32 cellular contexts compared by ENCODE assay signal in genomic region chr11:3707176-3707575, GRCh38. TPM values are rescaled to one million over a fixed set of nuclear protein-coding genes. Genes with fewer than 3 reads are reported as not detected.
"Had no signal": no experiment of that assay in that cellular context is flagged by ENCODE, and none has a peak within 500 bp of the region (broad histone marks: within the 10 kb centered on the region; RNA-seq: fewer than 3 reads in every experiment).

No MANE protein-coding gene starts in this region.

- ATAC-seq: activated CD8-positive, alpha-beta memory T cell treated with anti-CD3 and anti-CD28 coated beads, Interleukin-2, amount 10 ng/mL, durations not matched to agents 7 days and 5 days had no signal

- DNase-seq: activated CD4-positive, alpha-beta memory T cell treated with anti-CD3 and anti-CD28 coated beads, Interleukin-2, amount 10 ng/mL, durations not matched to agents 7 days and 5 days; activated CD4-positive, alpha-beta T cell treated with anti-CD3 and anti-CD28 coated beads for 1 hour; activated CD4-positive, alpha-beta T cell treated with anti-CD3 and anti-CD28 coated beads for 48 hours; activated CD4-positive, CD25-positive, alpha-beta regulatory T cell; activated CD8-positive, alpha-beta memory T cell treated with anti-CD3 and anti-CD28 coated beads for 24 hours; activated CD8-positive, alpha-beta memory T cell treated with anti-CD3 and anti-CD28 coated beads, Interleukin-2, amount 10 ng/mL, durations not matched to agents 7 days and 5 days; activated CD8-positive, alpha-beta memory T cell treated with anti-CD3 and anti-CD28 coated beads, Interleukin-2, amount 50 U/mL, for 48 hours; activated effector memory CD4-positive, alpha-beta T cell treated with Interleukin-2 at 50 U/mL for 16 hours; activated naive CD4-positive, alpha-beta T cell treated with anti-CD3 and anti-CD28 coated beads, Interleukin-2, amount 10 ng/mL, durations not matched to agents 7 days and 5 days; activated naive CD8-positive, alpha-beta T cell treated with anti-CD3 and anti-CD28 coated beads for 36 hours; activated T-cell treated with anti-CD3 and anti-CD28 coated beads, Interleukin-2, amount 50 U/mL, for 48 hours; amygdala; MG63; NCI-H1048; NCI-H1105 treated with DMSO at 0.1 percent for 48 hours; NCI-H1436; NCI-H1694; NCI-H1930; NCI-H2081 treated with DMSO at 0.1 percent for 48 hours; NCI-H345; NCI-H524 treated with DMSO at 0.1 percent for 48 hours; Peyer's patch; RPMI8226; SHP77 treated with DMSO at 0.1 percent for 48 hours; SW 1271; T-helper 1 cell; T-helper 2 cell; T1000; WERI-Rb-1 had no signal

- H3K4me3 ChIP-seq: ascending aorta, cardiac muscle cell, MG63, Peyer's patch, SJSA1 had no signal

- H3K27me3 ChIP-seq: ascending aorta, cardiac muscle cell, MG63, Peyer's patch, SJSA1 had no signal

- H3K27ac ChIP-seq: ascending aorta, cardiac muscle cell, Peyer's patch, SJSA1, WERI-Rb-1 had no signal

- H3K4me1 ChIP-seq: ascending aorta, Peyer's patch, SJSA1 had no signal

- H3K9me3 ChIP-seq: ascending aorta, MG63, Peyer's patch, SJSA1 had no signal

RNA-seq across cellular contexts. Expression of gene CHRNA10, which starts 36.0 kb away (rescaled TPM):
- total RNA-seq: ascending aorta had no signal
- polyA plus RNA-seq: cardiac muscle cell had no signal
